In the genomic region with DNA sequence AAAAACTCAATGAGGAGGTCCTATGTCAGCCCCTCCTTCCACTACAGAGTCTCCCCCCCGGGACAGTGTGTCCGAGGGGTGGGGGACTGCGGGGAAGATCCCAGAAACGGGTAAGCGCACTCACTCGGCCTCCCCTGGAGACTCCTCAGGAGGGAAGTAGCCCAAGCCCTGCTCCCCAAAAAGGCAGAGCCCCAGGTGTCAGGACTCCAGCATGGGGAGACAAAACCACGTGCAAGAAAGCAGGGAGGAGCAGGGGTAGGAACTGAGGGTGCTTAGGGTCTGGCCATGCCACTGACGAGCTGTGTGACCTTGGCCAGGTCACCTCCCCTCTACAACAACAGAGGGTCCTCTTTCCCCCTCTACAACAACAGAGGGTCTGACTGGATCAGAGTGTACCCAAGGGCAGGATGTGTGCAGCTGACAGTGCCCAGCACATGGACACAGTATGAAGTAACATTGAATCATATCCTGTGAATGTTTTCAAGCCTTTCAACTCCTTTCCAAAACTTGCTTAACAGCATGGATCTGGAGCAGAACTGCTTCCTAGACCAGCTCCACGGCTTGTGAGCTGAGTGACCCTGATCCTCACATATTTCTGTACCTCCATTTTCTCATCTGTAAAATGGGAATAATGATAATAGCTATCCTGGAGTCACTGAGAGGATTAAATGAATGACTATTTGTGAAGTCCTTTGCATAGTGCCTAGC, we compare ENCODE assay signal across 13 cellular contexts. TPM values are rescaled to one million over a fixed set of nuclear protein-coding genes. Genes with fewer than 3 reads are reported as not detected.
DNase-seq lines count a peak whose midpoint lies in the region; ATAC-seq lines count a peak whose summit lies in the region.
"Had no signal": no experiment of that assay in that cellular context is flagged by ENCODE, and none has a peak within 500 bp of the region (broad histone marks: within the 10 kb centered on the region; RNA-seq: fewer than 3 reads in every experiment).

No MANE protein-coding gene starts in this region.

- DNase-seq in GM04503 (ENCODE audit: low read depth) (peak; percentile 56), RPMI7951 (ENCODE audit: low read depth) (peak; percentile 57), renal cortical epithelial cell (ENCODE audit: low read depth) (peak; percentile 75), NCI-H146 treated with DMSO at 0.1 percent for 48 hours (lab: John Stamatoyannopoulos, UW; ENCODE audit: unreplicated experiment) (no peak), NCI-H2029 (lab: John Stamatoyannopoulos, UW) (no peak)
- DNase-seq: activated CD4-positive, alpha-beta T cell treated with anti-CD3 and anti-CD28 coated beads for 48 hours; NCI-H1694 treated with DMSO at 0.1 percent for 48 hours; NK-92 treated with Interleukin-12 subunit alpha and Interleukin-12 subunit beta, amount 100 ng/mL, for 24 hours had no signal

- peak; percentile 17 for ATAC-seq in esophagus mucosa
- ATAC-seq in HG03159 (IDR thresholded peaks at IDR 0.05; ENCODE audit: unreplicated experiment): no peak
- no peak for ATAC-seq in GM18511 (IDR thresholded peaks at IDR 0.05; ENCODE audit: unreplicated experiment)

RNA-seq across cellular contexts. Expression of gene NAGS, which starts 2.1 kb away (rescaled TPM):
- total RNA-seq in RPMI7951 (2014; rRNA removed; shearing (Covaris generic)): 1.8 and 3.3 TPM in 2 replicates
- total RNA-seq in esophagus mucosa (2.4 TPM), renal cortical epithelial cell (1.2 and 6.1 TPM in 2 replicates)

RNA-seq across cellular contexts. Expression of gene TMEM101, which starts 12.5 kb away (rescaled TPM):
- total RNA-seq in RPMI7951 (2014; rRNA removed; shearing (Covaris generic)): 46.8 and 48.3 TPM in 2 replicates
- total RNA-seq in esophagus mucosa (23.2 TPM), renal cortical epithelial cell (43.8 and 71.2 TPM in 2 replicates)

RNA-seq across cellular contexts. Expression of gene PYY, which starts 48.6 kb away (rescaled TPM):
- not detected in 2 replicates for total RNA-seq in RPMI7951 (2014; rRNA removed; shearing (Covaris generic))
- total RNA-seq in esophagus mucosa: not detected
- total RNA-seq in renal cortical epithelial cell: not detected in 2 replicates
- total RNA-seq: ascending aorta, right atrium auricular region had no signal

Comparison
In these comparisons a context has a peak if more than half of its experiments do, and no peak if none do; other contexts are left out.
1. DNase-seq: peak in GM04503 (single experiment), RPMI7951 (single experiment) and renal cortical epithelial cell (single experiment); none in NCI-H146 treated with DMSO at 0.1 percent for 48 hours (single experiment) and NCI-H2029 (single experiment).